ENCODE assay signal across 17 cellular contexts in genomic region chr16:49365711-49366509, GRCh38. TPM values are rescaled to one million over a fixed set of nuclear protein-coding genes. Genes with fewer than 3 reads are reported as not detected.
A peak's percentile ranks its signal among the peaks of the same experiment; 100 is the strongest.
DNase-seq lines count a peak whose midpoint lies in the region; ATAC-seq and TF ChIP-seq lines count a peak whose summit lies in the region.
"Had no signal": no experiment of that assay in that cellular context is flagged by ENCODE, and none has a peak within 500 bp of the region (broad histone marks: within the 10 kb centered on the region; RNA-seq: fewer than 3 reads in every experiment).

No MANE protein-coding gene starts in this region.

- no peak for TF ChIP-seq EP300 in transverse colon (IDR thresholded peaks at IDR 0.05; ENCODE audit: low read depth)

- H3K4me3 ChIP-seq in transverse colon: no peak overlapping the region
- H3K4me3 ChIP-seq: ascending aorta, neural progenitor cell had no signal

- intact Hi-C loops in transverse colon (cut with DNase I; ENCODE audit: low total_unique reads): no loop called here

- H3K4me1 ChIP-seq in transverse colon: no peaks in the 10 kb centered on the region
- H3K4me1 ChIP-seq: ascending aorta had no signal

- 59 to 76% methylated on average over 4 of the region's 4 CpGs for WGBS in transverse colon (ENCODE audit: low coverage in 1 of 2), 2 donors

- TF ChIP-seq CTCF in transverse colon (IDR thresholded peaks at IDR 0.05): no peak

- no peaks in the 10 kb centered on the region for H3K36me3 ChIP-seq in transverse colon
- H3K36me3 ChIP-seq: ascending aorta, neural progenitor cell had no signal

- no peak for TF ChIP-seq POLR2A in transverse colon (IDR thresholded peaks at IDR 0.05)

- in situ Hi-C loops in transverse colon (cut with MboI; ENCODE audit: low pct_ligation_motif_present in 1 of 4, low pct_unique_long_range_greater_than_20kb in 1 of 4, low sequenced_read_pairs in 3 of 4): no loop called here

- peak overlapping the region in 1 of 4 donors; percentile 41 for H3K27ac ChIP-seq in transverse colon
- H3K27ac ChIP-seq: ascending aorta, HL-60, neural progenitor cell had no signal

- no peaks in the 10 kb centered on the region for H3K27me3 ChIP-seq in transverse colon
- H3K27me3 ChIP-seq: ascending aorta, neural progenitor cell had no signal

- no peaks in the 10 kb centered on the region for H3K9me3 ChIP-seq in transverse colon
- H3K9me3 ChIP-seq: ascending aorta had no signal

- DNase-seq in medulla oblongata (ENCODE audit: extremely low spot score) (peak; percentile 8), NCI-H1105 treated with DMSO at 0.1 percent for 48 hours (lab: John Stamatoyannopoulos, UW) (no peak), glomerular visceral epithelial cell (ENCODE audit: extremely low spot score) (no peak), transverse colon (no peak)
- DNase-seq: activated CD8-positive, alpha-beta T cell treated with anti-CD3 and anti-CD28 coated beads, Interleukin-2, amount 10 ng/mL, durations not matched to agents 7 days and 5 days; EL; immature natural killer cell; NCI-H2081 treated with DMSO at 0.1 percent for 48 hours; stimulated activated CD4-positive, alpha-beta T cell treated with anti-CD3 and anti-CD28 coated beads, Interleukin-2, amount 100 ng/mL, for 48 hours; trophoblast cell had no signal

- peak; percentile 86 for ATAC-seq in GM19035 (IDR thresholded peaks at IDR 0.05; ENCODE audit: unreplicated experiment)
- ATAC-seq in GM21825 (IDR thresholded peaks at IDR 0.05; ENCODE audit: unreplicated experiment): peak; percentile 96
- ATAC-seq in HG03342 (IDR thresholded peaks at IDR 0.05; ENCODE audit: unreplicated experiment): peak; percentile 85
- no peak for ATAC-seq in HG03571 (IDR thresholded peaks at IDR 0.05; ENCODE audit: unreplicated experiment)
- ATAC-seq: activated CD8-positive, alpha-beta T cell treated with anti-CD3 and anti-CD28 coated beads, Interleukin-2, amount 10 ng/mL, durations not matched to agents 7 days and 5 days had no signal

RNA-seq across cellular contexts. Expression of gene C16orf78, which starts 7.7 kb away (rescaled TPM):
- not detected for total RNA-seq in transverse colon
- total RNA-seq: activated CD8-positive, alpha-beta T cell treated with anti-CD3 and anti-CD28 coated beads, Interleukin-2, amount 10 ng/mL, durations not matched to agents 7 days and 5 days; ascending aorta had no signal
